ENCODE assay signal across 2 cellular contexts in genomic region chr12:17665839-17666238, GRCh38.
TF ChIP-seq lines count a peak whose summit lies in the region.

No MANE protein-coding gene starts in this region.

TF ChIP-seq in GM23338, 12 proteins besides CTCF, POLR2A, EP300 and RAD21 (continued from another document):
- no peak for TF ChIP-seq ETS1 (IDR thresholded peaks at IDR 0.05)
- TF ChIP-seq ZNF462 (CRISPR knock-in tag; IDR thresholded peaks at IDR 0.05): no peak
- TF ChIP-seq POLR2AphosphoS5 (IDR thresholded peaks at IDR 0.05; ENCODE audit: low read depth): no peak
- no peak for TF ChIP-seq EZH2phosphoT487 (IDR thresholded peaks at IDR 0.05; ENCODE audit: unreplicated experiment)
- TF ChIP-seq JUNB (IDR thresholded peaks at IDR 0.05; ENCODE audit: unreplicated experiment): no peak
- TF ChIP-seq CREB1 (CRISPR knock-in tag; IDR thresholded peaks at IDR 0.05; ENCODE audit: low read depth): no peak
- TF ChIP-seq, protein P1, sequence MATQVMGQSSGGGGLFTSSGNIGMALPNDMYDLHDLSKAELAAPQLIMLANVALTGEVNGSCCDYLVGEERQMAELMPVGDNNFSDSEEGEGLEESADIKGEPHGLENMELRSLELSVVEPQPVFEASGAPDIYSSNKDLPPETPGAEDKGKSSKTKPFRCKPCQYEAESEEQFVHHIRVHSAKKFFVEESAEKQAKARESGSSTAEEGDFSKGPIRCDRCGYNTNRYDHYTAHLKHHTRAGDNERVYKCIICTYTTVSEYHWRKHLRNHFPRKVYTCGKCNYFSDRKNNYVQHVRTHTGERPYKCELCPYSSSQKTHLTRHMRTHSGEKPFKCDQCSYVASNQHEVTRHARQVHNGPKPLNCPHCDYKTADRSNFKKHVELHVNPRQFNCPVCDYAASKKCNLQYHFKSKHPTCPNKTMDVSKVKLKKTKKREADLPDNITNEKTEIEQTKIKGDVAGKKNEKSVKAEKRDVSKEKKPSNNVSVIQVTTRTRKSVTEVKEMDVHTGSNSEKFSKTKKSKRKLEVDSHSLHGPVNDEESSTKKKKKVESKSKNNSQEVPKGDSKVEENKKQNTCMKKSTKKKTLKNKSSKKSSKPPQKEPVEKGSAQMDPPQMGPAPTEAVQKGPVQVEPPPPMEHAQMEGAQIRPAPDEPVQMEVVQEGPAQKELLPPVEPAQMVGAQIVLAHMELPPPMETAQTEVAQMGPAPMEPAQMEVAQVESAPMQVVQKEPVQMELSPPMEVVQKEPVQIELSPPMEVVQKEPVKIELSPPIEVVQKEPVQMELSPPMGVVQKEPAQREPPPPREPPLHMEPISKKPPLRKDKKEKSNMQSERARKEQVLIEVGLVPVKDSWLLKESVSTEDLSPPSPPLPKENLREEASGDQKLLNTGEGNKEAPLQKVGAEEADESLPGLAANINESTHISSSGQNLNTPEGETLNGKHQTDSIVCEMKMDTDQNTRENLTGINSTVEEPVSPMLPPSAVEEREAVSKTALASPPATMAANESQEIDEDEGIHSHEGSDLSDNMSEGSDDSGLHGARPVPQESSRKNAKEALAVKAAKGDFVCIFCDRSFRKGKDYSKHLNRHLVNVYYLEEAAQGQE (IDR thresholded peaks at IDR 0.05; ENCODE audit: unreplicated experiment): no peak
- no peak for TF ChIP-seq ZNF114 (CRISPR knock-in tag; IDR thresholded peaks at IDR 0.05)
- TF ChIP-seq NANOG (IDR thresholded peaks at IDR 0.05; ENCODE audit: borderline replicate concordance): no peak
- no peak for TF ChIP-seq EZH2 (IDR thresholded peaks at IDR 0.05; ENCODE audit: low read depth, unreplicated experiment)

TF ChIP-seq in H1, 55 proteins besides CTCF, POLR2A, EP300 and RAD21 (continued from another document):
- TF ChIP-seq USF2 (IDR thresholded peaks at IDR 0.05; ENCODE audit: low read length): no peak
- TF ChIP-seq RXRA (IDR thresholded peaks at IDR 0.05; ENCODE audit: insufficient read depth, low read depth, low read length): no peak
- no peak for TF ChIP-seq EGR1 (IDR thresholded peaks at IDR 0.05; ENCODE audit: borderline replicate concordance, low read depth, low read length)
- no peak for TF ChIP-seq ATF3 (IDR thresholded peaks at IDR 0.05; ENCODE audit: insufficient read depth, low read depth, low read length)
- TF ChIP-seq SRF (IDR thresholded peaks at IDR 0.05; ENCODE audit: low read depth, low read length): no peak
- TF ChIP-seq POU5F1 (IDR thresholded peaks at IDR 0.05; ENCODE audit: low read depth, low read length): no peak
- no peak for TF ChIP-seq CBX8 (IDR thresholded peaks at IDR 0.05; ENCODE audit: borderline replicate concordance, low read depth, low read length)
